8 cellular contexts compared by ENCODE assay signal in genomic region chr13:105202384-105202783, GRCh38.
DNase-seq lines count a peak whose midpoint lies in the region; ATAC-seq, FAIRE-seq and TF ChIP-seq lines count a peak whose summit lies in the region.

No MANE protein-coding gene starts in this region.

- no peak overlapping the region for H3K4me3 ChIP-seq in pancreas

- no peak overlapping the region for H3K27ac ChIP-seq in pancreas

- peak; percentile 36 for DNase-seq in A172 (ENCODE audit: low spot score)
- DNase-seq in NAMALWA (ENCODE audit: low spot score) = peak; percentile 24
- DNase-seq in dermis blood vessel endothelial cell = peak; percentile 73
- no peak for DNase-seq in pancreas
- no peak for DNase-seq in activated naive CD4-positive, alpha-beta T cell treated with Interleukin-2 at 50 U/mL for 16 hours
- no peak for DNase-seq in NCI-H1436 (lab: John Stamatoyannopoulos, UW)
- no peak for DNase-seq in stimulated activated naive CD4-positive, alpha-beta T cell treated with Interleukin-2 at 50 U/mL for 16 hours (lab: John Stamatoyannopoulos, UW)

- intact Hi-C loops in pancreas (cut with DNase I) = no loop called here

- ATAC-seq in GM18868 (IDR thresholded peaks at IDR 0.05; ENCODE audit: unreplicated experiment) (peak; percentile 88), pancreas (peak in 2 of 4 donors; percentile 44 to 56)

- H3K9me3 ChIP-seq in pancreas = no peaks in the 10 kb centered on the region

- H3K36me3 ChIP-seq in pancreas = no peaks in the 10 kb centered on the region

- peak in 3 of 4 donors; percentile 16 to 31 (median 22) for TF ChIP-seq CTCF in pancreas (IDR thresholded peaks at IDR 0.05)

- no peak for FAIRE-seq in pancreas (lab: Jason Lieb, UNC)

- H3K27me3 ChIP-seq in pancreas = no peaks in the 10 kb centered on the region

- no peaks in the 10 kb centered on the region for H3K4me1 ChIP-seq in pancreas

Comparison
In these comparisons a context has a peak if more than half of its experiments do, and no peak if none do; other contexts are left out.
1. DNase-seq: peak in A172 (single experiment), NAMALWA (single experiment) and dermis blood vessel endothelial cell (single experiment); none in pancreas (0 of 6), activated naive CD4-positive, alpha-beta T cell treated with Interleukin-2 at 50 U/mL for 16 hours (single experiment), NCI-H1436 (single experiment) and stimulated activated naive CD4-positive, alpha-beta T cell treated with Interleukin-2 at 50 U/mL for 16 hours (single experiment).